ENCODE assay signal across 18 cellular contexts in the genomic region with DNA sequence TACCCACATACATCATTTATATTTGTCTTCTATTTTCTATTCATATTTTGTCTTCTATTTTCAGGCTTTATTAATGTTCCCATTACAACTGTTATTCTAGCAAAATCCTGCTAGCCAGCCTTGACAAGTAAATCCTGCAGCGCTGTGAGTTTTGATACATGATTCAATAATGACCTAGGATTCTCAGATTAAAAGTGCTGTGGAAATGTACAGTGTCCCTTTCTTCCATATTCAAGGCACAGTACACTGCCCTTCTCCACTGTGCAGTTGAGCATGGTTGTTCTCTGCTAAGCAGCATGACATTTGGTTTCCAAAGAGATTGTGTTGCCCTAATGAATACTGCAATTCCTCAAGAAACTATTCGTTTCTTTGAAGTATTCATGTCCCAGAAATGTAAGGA. TPM values are rescaled to one million over a fixed set of nuclear protein-coding genes. Genes with fewer than 3 reads are reported as not detected.
DNase-seq lines count a peak whose midpoint lies in the region; ATAC-seq, FAIRE-seq and TF ChIP-seq lines count a peak whose summit lies in the region.
"Had no signal": no experiment of that assay in that cellular context is flagged by ENCODE, and none has a peak within 500 bp of the region (broad histone marks: within the 10 kb centered on the region; RNA-seq: fewer than 3 reads in every experiment).

No MANE protein-coding gene starts in this region.

- H3K9me3 ChIP-seq in left ventricle myocardium inferior (replicated peaks) = no peaks in the 10 kb centered on the region
- H3K9me3 ChIP-seq in right atrium auricular region = no peaks in the 10 kb centered on the region
- no peaks in the 10 kb centered on the region for H3K9me3 ChIP-seq in K562 (replicated peaks; ENCODE audit: control insufficient read depth, insufficient read depth, low read depth, low read length)
- no peaks in the 10 kb centered on the region for H3K9me3 ChIP-seq in OCI-LY7 (ENCODE audit: low read length)

- 2% methylated on average over 2 of the region's 2 CpGs for WGBS in K562 (ENCODE audit: insufficient coverage, low coverage, missing lambda C conversion rate)

- no peaks in the 10 kb centered on the region for H3K9me1 ChIP-seq in K562 (ENCODE audit: control insufficient read depth, insufficient read depth, low read length)

- no peaks in the 10 kb centered on the region for H3K36me3 ChIP-seq in left ventricle myocardium inferior
- no peaks in the 10 kb centered on the region for H3K36me3 ChIP-seq in right atrium auricular region
- no peaks in the 10 kb centered on the region for H3K36me3 ChIP-seq in K562 (ENCODE audit: control insufficient read depth, insufficient read depth, low read length)
- no peaks in the 10 kb centered on the region for H3K36me3 ChIP-seq in OCI-LY7 (ENCODE audit: insufficient read depth, low read length)

- peaks cover 46% of the 10 kb centered on the region for H3K4me1 ChIP-seq in left ventricle myocardium inferior
- peaks cover 0 to 13% of the 10 kb centered on the region in 2 donors for H3K4me1 ChIP-seq in right atrium auricular region
- peaks cover 5 to 13% of the 10 kb centered on the region in 2 experiments; a peak in 4 of 5 replicates for H3K4me1 ChIP-seq in K562 (replicated peaks in 1 of 2; ENCODE audit: control insufficient read depth in 2 of 2, insufficient read depth in 2 of 2, low read length in 2 of 2)
- peaks cover 21% of the 10 kb centered on the region for H3K4me1 ChIP-seq in OCI-LY7 (ENCODE audit: insufficient read depth, low read length, poor library complexity, severe bottlenecking)

- CTCF ChIA-PET in K562 (lab: Yijun Ruan, JAX; ENCODE audit: low intra/inter-chr PET ratio) (no interaction called here), OCI-LY7 (lab: Charles Lee; ENCODE audit: unreplicated experiment) (no interaction called here)

- no peak for TF ChIP-seq EP300 in K562 (IDR thresholded peaks at IDR 0.05; ENCODE audit: low read length)

- H3K27ac ChIP-seq in left ventricle myocardium inferior (replicated peaks) (peak overlapping the region; percentile 95), right atrium auricular region (no peak overlapping the region), K562 (ENCODE audit: extremely low read depth, low read depth, low read length) (no peak overlapping the region), OCI-LY7 (ENCODE audit: low read depth, low read length, poor library complexity, severe bottlenecking) (no peak overlapping the region)
- H3K27ac ChIP-seq: GM23248 had no signal

- in situ Hi-C loops in K562 (cut with MboI) = no loop called here

- no peak overlapping the region for H3K9ac ChIP-seq in K562 (ENCODE audit: insufficient read depth in 1 of 2, low read depth in 2 of 2, low read length in 2 of 2)
- H3K9ac ChIP-seq: GM23248 had no signal

- TF ChIP-seq RAD21 in K562 (CRISPR knock-in tag; conservative IDR thresholded peaks at IDR 0.05 in 1 of 2, IDR thresholded peaks at IDR 0.05 in 1 of 2) = no peak

- H3K27me3 ChIP-seq in left ventricle myocardium inferior (ENCODE audit: low read depth) (peaks cover 5% of the 10 kb centered on the region), right atrium auricular region (no peaks in the 10 kb centered on the region), K562 (ENCODE audit: control insufficient read depth in 2 of 2, insufficient read depth in 2 of 2, low read length in 2 of 2) (peaks cover 30 to 36% of the 10 kb centered on the region in 2 experiments)

- H2AFZ ChIP-seq in K562 (ENCODE audit: low read depth, low read length) = no peak overlapping the region
- H2AFZ ChIP-seq in OCI-LY7 (ENCODE audit: low read length) = no peak overlapping the region
- H2AFZ ChIP-seq: GM23248 had no signal

- BruUV-seq in K562 (replicated peaks; lab: Mats Ljungman, UMichigan) (no TSS peak), OCI-LY7 (replicated peaks; lab: Mats Ljungman, UMichigan) (no TSS peak)

- H4K20me1 ChIP-seq in K562 (replicated peaks; ENCODE audit: control insufficient read depth, insufficient read depth, low read length) = no peaks in the 10 kb centered on the region
- no peaks in the 10 kb centered on the region for H4K20me1 ChIP-seq in OCI-LY7 (ENCODE audit: insufficient read depth, low read length)

- H3K4me3 ChIP-seq in left ventricle myocardium inferior (peak overlapping the region; percentile 79), right atrium auricular region (no peak overlapping the region), K562 (no peak overlapping the region), OCI-LY7 (ENCODE audit: low read depth, low read length, poor library complexity, severe bottlenecking) (no peak overlapping the region)
- H3K4me3 ChIP-seq: GM23248 had no signal

- intact Hi-C loops in left ventricle myocardium inferior (cut with micrococcal nuclease) = no loop called here
- intact Hi-C loops in K562 (cut with micrococcal nuclease) = no loop called here
- intact Hi-C loops in OCI-LY7 (cut with micrococcal nuclease; ENCODE audit: unreplicated experiment) = no loop called here

- TF ChIP-seq CTCF in left ventricle myocardium inferior (IDR thresholded peaks at IDR 0.05; ENCODE audit: borderline replicate concordance) (no peak), right atrium auricular region (IDR thresholded peaks at IDR 0.05) (no peak), K562 (IDR thresholded peaks at IDR 0.05 in 2 of 3, conservative IDR thresholded peaks at IDR 0.05 in 1 of 3; ENCODE audit: insufficient read depth in 2 of 3, low read depth in 1 of 3, low read length in 3 of 3) (no peak), OCI-LY7 (conservative IDR thresholded peaks at IDR 0.05; ENCODE audit: low read length) (no peak)

- no peaks in the 10 kb centered on the region for H3K9me2 ChIP-seq in OCI-LY7 (ENCODE audit: insufficient read depth, low read length)

- ATAC-seq in K562 (no peak), GM21360 (IDR thresholded peaks at IDR 0.05; ENCODE audit: unreplicated experiment) (no peak)

- DNase-seq in left ventricle myocardium inferior (no peak), right atrium auricular region (ENCODE audit: low spot score) (no peak), K562 (ENCODE audit: extremely low read depth in 1 of 4, low spot score in 3 of 4) (no peak), midbrain (lab: John Stamatoyannopoulos, UW) (peak; percentile 50), OCI-LY7 (ENCODE audit: low spot score) (no peak), LoVo (ENCODE audit: low spot score) (no peak), NCI-H2081 treated with DMSO at 0.1 percent for 48 hours (lab: John Stamatoyannopoulos, UW) (no peak)
- DNase-seq: DMS79 treated with DMSO at 0.1 percent for 48 hours, GM23248, IMR-90, NCI-H1436, NCI-H2227 treated with DMSO at 0.1 percent for 48 hours, NCI-H526 treated with DMSO at 0.1 percent for 48 hours, SHP77 had no signal

- POLR2A ChIA-PET in K562 (lab: Yijun Ruan, JAX) = no interaction called here
- POLR2A ChIA-PET in OCI-LY7 (lab: Charles Lee) = no interaction called here

- FAIRE-seq in K562 (lab: Jason Lieb, UNC) = no peak
- FAIRE-seq: G401.6, GM12891, RCC 7860 had no signal

- H3K79me2 ChIP-seq in K562 (ENCODE audit: control insufficient read depth, insufficient read depth, low read length) (no peaks in the 10 kb centered on the region), OCI-LY7 (ENCODE audit: insufficient read depth, low read depth, low read length) (no peaks in the 10 kb centered on the region)

- H3K4me2 ChIP-seq in K562 (ENCODE audit: insufficient read depth, low read length) (no peak overlapping the region), OCI-LY7 (ENCODE audit: low read length) (no peak overlapping the region; the same call in 1 of the 2 replicates)

- TF ChIP-seq POLR2A in K562 (conservative IDR thresholded peaks at IDR 0.05) = no peak

RNA-seq across cellular contexts. Expression of gene HEY2, which starts 5.8 kb away (rescaled TPM):
- 25.6 TPM for total RNA-seq in left ventricle myocardium inferior
- 1 to 10 TPM; 1.8 to 2.7 TPM for total RNA-seq in right atrium auricular region
- total RNA-seq in K562 (2011; cell fraction: chromatin; rRNA removed; ENCODE audit: low replicate concordance) = not detected in 2 replicates
- total RNA-seq in K562 (2011; cell fraction: nucleolus; rRNA removed) = not detected in 2 replicates
- not detected in 2 replicates for total RNA-seq in K562 (2011; cell fraction: nucleoplasm; rRNA removed)
- total RNA-seq in K562 (2014; rRNA removed) = not detected in 2 replicates
- not detected in 2 replicates for total RNA-seq in K562 (2014; rRNA removed; fragmentation: Illumina TruSeq; extraction: Trizol)
- total RNA-seq in K562 (2015; rRNA removed; fragmentation: Illumina TruSeq; extraction: Trizol) = not detected in 2 replicates
- total RNA-seq in K562 (2021) = 0.07 TPM in 1 of 2 replicates, not detected in the other
- polyA plus RNA-seq in K562 (2011; rRNA removed) = 0.03 and 0.07 TPM in 2 replicates
- polyA plus RNA-seq in K562 (2011; cell fraction: cytosol; rRNA removed) = 0.03 and 0.36 TPM in 2 replicates
- polyA plus RNA-seq in K562 (2011; cell fraction: nucleus; rRNA removed) = 0.04 and 0.31 TPM in 2 replicates
- 0.05 TPM in 1 of 2 replicates, not detected in the other for polyA plus RNA-seq in K562 (2012)
- 0.04 and 0.12 TPM in 2 replicates for polyA plus RNA-seq in K562 (2014; fragmentation: Illumina TruSeq; extraction: Trizol)
- under 1 TPM in 1 of 2 experiments, not detected in 1; 0.03 TPM for polyA plus RNA-seq in K562 (2014; fragmentation: Nextera tagmentation; extraction: Ambion mirVana)
- 0.07 TPM in 1 of 2 replicates, not detected in the other for polyA plus RNA-seq in K562 (2014; rRNA removed)
- polyA minus RNA-seq in K562 (2011; rRNA and poly(A)+ RNA removed) = not detected in 2 replicates
- 0.29 TPM in 1 of 2 replicates, not detected in the other for polyA minus RNA-seq in K562 (2011; cell fraction: cytosol; rRNA and poly(A)+ RNA removed)
- polyA minus RNA-seq in K562 (2011; cell fraction: nucleus; rRNA and poly(A)+ RNA removed) = not detected in 2 replicates
- 0.23 and 0.32 TPM in 2 replicates for total RNA-seq in OCI-LY7 (2014; rRNA removed; shearing (Covaris generic))
- 1.3 and 2.0 TPM in 2 replicates for total RNA-seq in OCI-LY7 (2022)
- total RNA-seq: GM23248, IMR-90 had no signal
- polyA plus RNA-seq: GM23248, IMR-90 had no signal

RNA-seq across cellular contexts. Expression of gene NCOA7, which starts 47.2 kb away (rescaled TPM):
- total RNA-seq in left ventricle myocardium inferior (10.3 TPM), right atrium auricular region (10 to 100 TPM; 12.2 to 12.7 TPM), K562 (2014; rRNA removed) (6.7 and 10.6 TPM in 2 replicates), K562 (2014; rRNA removed; fragmentation: Illumina TruSeq; extraction: Trizol) (14.6 and 16.9 TPM in 2 replicates), K562 (2015; rRNA removed; fragmentation: Illumina TruSeq; extraction: Trizol) (9.3 and 12.7 TPM in 2 replicates), K562 (2021) (13.8 TPM in 2 replicates), OCI-LY7 (2022) (49.0 and 52.2 TPM in 2 replicates)
- 6.1 and 37.7 TPM in 2 replicates for total RNA-seq in K562 (2011; cell fraction: chromatin; rRNA removed; ENCODE audit: low replicate concordance)
- total RNA-seq in K562 (2011; cell fraction: nucleolus; rRNA removed) = 4.8 and 5.7 TPM in 2 replicates
- 10.2 and 13.4 TPM in 2 replicates for total RNA-seq in K562 (2011; cell fraction: nucleoplasm; rRNA removed)
- polyA plus RNA-seq in K562 (2011; rRNA removed) (8.9 and 9.3 TPM in 2 replicates), K562 (2014; fragmentation: Illumina TruSeq; extraction: Trizol) (11.2 and 13.6 TPM in 2 replicates), K562 (2014; fragmentation: Nextera tagmentation; extraction: Ambion mirVana) (1 to 10 TPM; 5.8 to 7.0 TPM), K562 (2014; rRNA removed) (8.5 and 11.0 TPM in 2 replicates)
- polyA plus RNA-seq in K562 (2011; cell fraction: cytosol; rRNA removed) = 4.6 and 7.1 TPM in 2 replicates
- 6.2 and 6.6 TPM in 2 replicates for polyA plus RNA-seq in K562 (2011; cell fraction: nucleus; rRNA removed)
- polyA plus RNA-seq in K562 (2012) = 10.0 and 22.1 TPM in 2 replicates
- 33.3 and 40.5 TPM in 2 replicates for polyA minus RNA-seq in K562 (2011; rRNA and poly(A)+ RNA removed)
- 10.1 and 10.2 TPM in 2 replicates for polyA minus RNA-seq in K562 (2011; cell fraction: cytosol; rRNA and poly(A)+ RNA removed)
- polyA minus RNA-seq in K562 (2011; cell fraction: nucleus; rRNA and poly(A)+ RNA removed) = 6.5 and 10.6 TPM in 2 replicates
- total RNA-seq in OCI-LY7 (2014; rRNA removed; shearing (Covaris generic)) = 14.8 and 18.1 TPM in 2 replicates
